In the genomic region with DNA sequence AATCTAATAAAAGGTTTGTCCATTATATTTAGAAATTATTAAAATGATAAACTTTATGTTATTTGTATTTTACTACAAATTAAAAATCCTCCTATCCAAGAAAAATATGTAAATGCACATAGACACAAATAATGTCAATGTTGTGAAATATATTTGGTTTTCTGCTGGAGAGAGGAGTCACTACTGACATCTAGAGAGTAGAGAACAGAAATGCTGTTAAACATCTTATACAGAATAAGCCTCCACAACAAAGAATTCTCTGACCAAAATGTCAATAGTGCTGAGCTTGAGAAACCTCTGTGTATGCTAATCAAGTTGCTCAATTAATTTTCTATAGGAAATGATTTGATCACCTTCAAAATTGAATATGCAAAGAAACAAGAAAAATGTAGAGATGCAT, we compare ENCODE assay signal across 16 cellular contexts.
DNase-seq lines count a peak whose midpoint lies in the region; ATAC-seq, FAIRE-seq and TF ChIP-seq lines count a peak whose summit lies in the region.
"Had no signal": no experiment of that assay in that cellular context is flagged by ENCODE, and none has a peak within 500 bp of the region (broad histone marks: within the 10 kb centered on the region; RNA-seq: fewer than 3 reads in every experiment).

No MANE protein-coding gene starts in this region.

- no peak overlapping the region for H3K4me3 ChIP-seq in RWPE2 (ENCODE audit: severe bottlenecking)
- H3K4me3 ChIP-seq in epithelial cell of esophagus (ENCODE audit: low read length) = no peak overlapping the region
- H3K4me3 ChIP-seq in retinal pigment epithelial cell (ENCODE audit: low read length) = no peak overlapping the region
- H3K4me3 ChIP-seq: sigmoid colon had no signal

- peaks cover 16% of the 10 kb centered on the region for H3K4me1 ChIP-seq in RWPE2 (ENCODE audit: insufficient read depth, poor library complexity, severe bottlenecking)
- H3K4me1 ChIP-seq: sigmoid colon had no signal

- H3K27me3 ChIP-seq in RWPE2 (ENCODE audit: insufficient read depth, poor library complexity, severe bottlenecking) = no peaks in the 10 kb centered on the region
- H3K27me3 ChIP-seq: sigmoid colon had no signal

- no peak overlapping the region for H3K27ac ChIP-seq in RWPE2 (ENCODE audit: poor library complexity, severe bottlenecking)
- H3K27ac ChIP-seq: sigmoid colon had no signal

- peak; percentile 8 for DNase-seq in DMS53 (lab: John Stamatoyannopoulos, UW)
- DNase-seq in DMS53 treated with DMSO at 0.1 percent for 48 hours (lab: John Stamatoyannopoulos, UW; ENCODE audit: unreplicated experiment) = no peak
- DNase-seq in RWPE2 (ENCODE audit: low spot score) = no peak
- no peak for DNase-seq in epithelial cell of esophagus (ENCODE audit: low read depth)
- no peak for DNase-seq in retinal pigment epithelial cell (ENCODE audit: low read depth)
- no peak for DNase-seq in RCC 7860 (ENCODE audit: low spot score)
- no peak for DNase-seq in effector CD8-positive, alpha-beta T cell (lab: John Stamatoyannopoulos, UW)
- DNase-seq: 8988T; activated CD4-positive, alpha-beta T cell treated with anti-CD3 and anti-CD28 coated beads, Interleukin-2, amount 50 U/mL, for 1 hour; amniotic stem cell; KG1; NCI-H446 treated with DMSO at 0.1 percent for 48 hours; sigmoid colon; stimulated activated CD4-positive, alpha-beta T cell treated with anti-CD3 and anti-CD28 coated beads, Interleukin-4, amount 100 ng/mL, for 4 hours had no signal

- no peak for FAIRE-seq in RCC 7860 (lab: Jason Lieb, UNC)

- TF ChIP-seq CTCF in RWPE2 (IDR thresholded peaks at IDR 0.05; ENCODE audit: poor library complexity, severe bottlenecking) = peak; percentile 78
- TF ChIP-seq CTCF in epithelial cell of esophagus (IDR thresholded peaks at IDR 0.05; ENCODE audit: insufficient read depth, low read depth, low read length, missing control alignments) = peak; percentile 29
- peak; percentile 22 for TF ChIP-seq CTCF in retinal pigment epithelial cell (conservative IDR thresholded peaks at IDR 0.05; ENCODE audit: low read depth, low read length)

- no peaks in the 10 kb centered on the region for H3K9me3 ChIP-seq in RWPE2 (ENCODE audit: severe bottlenecking)
- H3K9me3 ChIP-seq: sigmoid colon had no signal

- no peaks in the 10 kb centered on the region for H3K36me3 ChIP-seq in RWPE2 (ENCODE audit: low read depth)
- H3K36me3 ChIP-seq: sigmoid colon had no signal

- ATAC-seq in RWPE2 (ENCODE audit: low read depth) = peak; percentile 76
- no peak for ATAC-seq in HG03469 (IDR thresholded peaks at IDR 0.05; ENCODE audit: unreplicated experiment)
- ATAC-seq: stimulated activated effector memory CD8-positive, alpha-beta T cell treated with anti-CD3 and anti-CD28 coated beads, Interleukin-12 subunit alpha, Interleukin-12 subunit beta, amount 100 ng/mL, for 72 hours had no signal

Comparison
In these comparisons a context has a peak if more than half of its experiments do, and no peak if none do; other contexts are left out.
1. CTCF ChIP-seq: peak in every context shown above with its lines; median percentile 78 in RWPE2; 29 in epithelial cell of esophagus; 22 in retinal pigment epithelial cell.